11 cellular contexts compared by ENCODE assay signal in genomic region chr1:1763657-1764621, GRCh38. TPM values are rescaled to one million over a fixed set of nuclear protein-coding genes. Genes with fewer than 3 reads are reported as not detected.
DNase-seq lines count a peak whose midpoint lies in the region; ATAC-seq and TF ChIP-seq lines count a peak whose summit lies in the region.
"Had no signal": no experiment of that assay in that cellular context is flagged by ENCODE, and none has a peak within 500 bp of the region (broad histone marks: within the 10 kb centered on the region; RNA-seq: fewer than 3 reads in every experiment).

No MANE protein-coding gene starts in this region.

- in situ Hi-C loops in KBM-7 (cut with MboI; ENCODE audit: low pct_unique_long_range_greater_than_20kb, low sequenced_read_pairs): no loop called here

- DNase-seq in KBM-7 (peak; percentile 11), WTC11 (ENCODE audit: low spot score) (no peak), hippocampal formation (lab: John Stamatoyannopoulos, UW) (peak; percentile 46 to 58), superior temporal gyrus (ENCODE audit: extremely low spot score) (peak; percentile 69), NCI-H2029 (lab: John Stamatoyannopoulos, UW) (no peak)
- no peak for DNase-seq in activated CD4-positive, alpha-beta T cell treated with anti-CD3 and anti-CD28 coated beads, Interleukin-2, amount 50 U/mL, for 4 hours
- DNase-seq: activated T-cell treated with anti-CD3 and anti-CD28 coated beads, Interleukin-2, amount 50 U/mL, for 1 hour; NCI-H524 treated with DMSO at 0.1 percent for 48 hours had no signal

- CTCF ChIA-PET in WTC11 (lab: Charles Lee): no interaction called here

- H3K27me3 Mint-ChIP-seq in WTC11 (ENCODE audit: low read depth): no peaks in the 10 kb centered on the region
- H3K27me3 Mint-ChIP-seq: progenitor cell of endocrine pancreas had no signal

- no peak for TF ChIP-seq CTCF in WTC11 (IDR thresholded peaks at IDR 0.05)

- H3K27ac Mint-ChIP-seq in WTC11: 0 out of 2 replicates have a peak overlapping the region, but pooled peaks have one; percentile 49
- H3K27ac Mint-ChIP-seq: progenitor cell of endocrine pancreas had no signal

- no peak for ATAC-seq in WTC11
- no peak for ATAC-seq in HG03039 (IDR thresholded peaks at IDR 0.05; ENCODE audit: unreplicated experiment)
- ATAC-seq in HG03342 (IDR thresholded peaks at IDR 0.05; ENCODE audit: unreplicated experiment): no peak

- no peaks in the 10 kb centered on the region for H3K4me1 Mint-ChIP-seq in WTC11

- H3K36me3 Mint-ChIP-seq in WTC11: peaks cover 47% of the 10 kb centered on the region

- no peaks in the 10 kb centered on the region for H3K9me3 Mint-ChIP-seq in WTC11

- POLR2A ChIA-PET in WTC11 (lab: Charles Lee): no interaction called here

- no peak overlapping the region for H3K4me3 Mint-ChIP-seq in WTC11

TF ChIP-seq in WTC11, 78 proteins besides CTCF, POLR2A, EP300 and RAD21:
- TF ChIP-seq HMGA2 (CRISPR knock-in tag; IDR thresholded peaks at IDR 0.05): no peak
- no peak for TF ChIP-seq E2F5 (CRISPR knock-in tag; IDR thresholded peaks at IDR 0.05)

RNA-seq across cellular contexts. Expression of gene NADK, which starts 14.3 kb away (rescaled TPM):
- total RNA-seq in WTC11 (2021): 106 to 124 TPM (median 119 TPM) in 3 replicates

RNA-seq across cellular contexts. Expression of gene CDK11A, which starts 39.8 kb away (rescaled TPM):
- total RNA-seq in WTC11 (2021): 47.8 to 54.7 TPM (median 52.0 TPM) in 3 replicates

Comparison
In these comparisons a context has a peak if more than half of its experiments do, and no peak if none do; other contexts are left out.
1. DNase-seq: peak in KBM-7 (single experiment), hippocampal formation (2 of 2) and superior temporal gyrus (single experiment); none in WTC11 (single experiment), NCI-H2029 (single experiment) and activated CD4-positive, alpha-beta T cell treated with anti-CD3 and anti-CD28 coated beads, Interleukin-2, amount 50 U/mL, for 4 hours (0 of 2).